Comparison of ENCODE assay signal across 28 cellular contexts in the genomic region with DNA sequence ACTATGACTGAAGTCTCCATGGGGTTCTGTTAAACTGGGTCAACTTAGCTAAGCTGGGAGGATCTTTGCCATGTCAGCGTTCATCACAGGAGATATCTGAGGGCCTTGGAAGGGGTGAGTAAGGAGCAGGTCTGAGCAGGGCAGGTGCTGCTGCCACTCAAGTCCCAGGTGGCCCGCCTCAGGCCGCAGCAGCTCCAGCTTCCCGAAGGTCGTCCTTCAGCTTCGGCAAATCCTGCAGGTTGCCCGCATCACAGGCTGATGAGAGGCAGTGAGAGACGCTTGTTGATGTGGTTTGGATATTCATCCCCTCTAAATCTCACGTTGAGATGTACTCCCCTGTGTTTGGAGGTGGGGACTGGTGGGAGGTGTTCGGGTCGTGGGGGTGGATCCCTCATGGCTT.
"Had no signal": no experiment of that assay in that cellular context is flagged by ENCODE, and none has a peak within 500 bp of the region (broad histone marks: within the 10 kb centered on the region; RNA-seq: fewer than 3 reads in every experiment).

No MANE protein-coding gene starts in this region.

- H3K27ac ChIP-seq: neural progenitor cell, ovary, parathyroid adenoma, psoas muscle, skin epidermis, spleen, suprapubic skin, testis, tibial artery, transverse colon, vagina had no signal

- ATAC-seq: naive thymus-derived CD4-positive, alpha-beta T cell; natural killer cell; sciatic nerve; stimulated activated memory B cell treated with anti-CD40 and anti-IgM and Interleukin-4, amounts not matched to agents 10 μg/mL and 1 μg/mL and 100 μg/mL, for 72 hours; stimulated activated naive CD8-positive, alpha-beta T cell treated with anti-CD3 and anti-CD28 coated beads, Interleukin-15, amount 100 ng/mL, for 72 hours; stimulated activated naive CD8-positive, alpha-beta T cell treated with anti-CD3 and anti-CD28 coated beads, Interleukin-15, Interleukin-2, amounts not matched to agents 100 U/mL and 50 U/mL, for 24 hours had no signal

- DNase-seq: naive thymus-derived CD4-positive, alpha-beta T cell; natural killer cell; occipital lobe; ovary; posterior cingulate gyrus; psoas muscle; right cardiac atrium; spleen; stimulated activated CD4-positive, alpha-beta T cell treated with anti-CD3 and anti-CD28 coated beads, Interleukin-12 subunit alpha, Interleukin-12 subunit beta, amount 100 ng/mL, for 4 hours; stimulated activated CD4-positive, alpha-beta T cell treated with anti-CD3 and anti-CD28 coated beads, Interleukin-1b, Interleukin-23, amount 100 ng/mL, for 48 hours; stimulated activated CD4-positive, alpha-beta T cell treated with anti-CD3 and anti-CD28 coated beads, Interleukin-4, amount 100 ng/mL, for 1 hour; stimulated activated CD4-positive, alpha-beta T cell treated with anti-CD3 and anti-CD28 coated beads, Interleukin-4, amount 100 ng/mL, for 4 hours; stimulated activated CD8-positive, alpha-beta memory T cell treated with anti-CD3 and anti-CD28 coated beads, Interleukin-4, amount 100 ng/mL, for 48 hours; stimulated activated naive CD4-positive, alpha-beta T cell; stimulated activated naive CD8-positive, alpha-beta T cell treated with anti-CD3 and anti-CD28 coated beads, Interleukin-15, amount 100 ng/mL, for 72 hours; stimulated activated naive CD8-positive, alpha-beta T cell treated with anti-CD3 and anti-CD28 coated beads, Interleukin-15, Interleukin-2, amounts not matched to agents 100 U/mL and 50 U/mL, for 24 hours; substantia nigra; testis; tibial artery; transverse colon had no signal

- H3K4me3 ChIP-seq: neural progenitor cell, ovary, psoas muscle, skin epidermis, smooth muscle cell, spleen, suprapubic skin, testis, tibial artery, transverse colon, vagina had no signal

- H3K27me3 ChIP-seq: neural progenitor cell, ovary, spleen, suprapubic skin, testis, tibial artery, transverse colon, vagina had no signal

- H3K4me1 ChIP-seq: psoas muscle, spleen, suprapubic skin, testis, tibial artery, vagina had no signal

- H3K36me3 ChIP-seq: neural progenitor cell, ovary, spleen, suprapubic skin, tibial artery, transverse colon, vagina had no signal

- H3K9me3 ChIP-seq: ovary, psoas muscle, suprapubic skin, testis, vagina had no signal
